10 cellular contexts compared by ENCODE assay signal in the genomic region with DNA sequence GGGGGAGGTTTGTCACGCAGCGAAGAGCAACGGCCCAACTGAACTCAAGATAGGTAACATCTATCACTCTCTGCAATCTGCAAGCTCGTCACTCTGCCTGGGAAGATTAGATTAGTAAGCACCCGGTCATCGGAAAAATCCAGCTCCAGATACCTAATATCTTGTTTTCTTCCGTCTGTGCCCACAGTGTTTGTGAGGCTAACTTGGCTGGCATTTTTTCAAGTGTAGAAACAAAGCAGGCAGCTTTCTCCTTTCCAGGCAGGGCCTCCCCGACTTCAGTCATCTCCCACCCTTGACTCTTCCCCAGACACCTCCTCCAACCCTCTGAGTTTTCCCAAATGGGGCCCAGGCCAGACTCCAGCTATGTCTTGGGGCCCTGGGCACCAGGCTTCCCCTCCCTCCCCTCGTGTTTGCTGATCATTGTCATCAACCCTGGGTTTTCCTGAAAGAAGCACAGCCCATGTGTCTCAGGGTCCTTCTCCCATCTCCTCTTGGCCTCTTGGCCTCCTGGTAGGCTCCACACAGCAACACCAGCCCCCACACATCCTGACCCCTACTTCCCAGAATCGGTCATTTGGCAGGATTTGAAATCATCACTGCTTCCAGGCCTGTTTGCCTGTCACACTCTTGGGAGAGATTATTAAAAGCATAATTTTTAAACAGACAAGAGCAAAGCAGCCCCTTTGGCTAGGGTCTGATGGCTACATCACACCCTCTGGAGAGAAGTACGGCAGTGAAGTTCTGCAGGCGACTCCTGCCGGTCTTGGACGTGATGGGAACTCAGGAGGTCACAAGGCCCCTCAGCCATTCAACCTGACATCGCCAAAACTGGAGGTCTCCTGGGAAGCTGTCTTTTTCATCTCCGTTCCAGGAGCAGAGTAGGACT.
A peak's percentile ranks its signal among the peaks of the same experiment; 100 is the strongest.
DNase-seq lines count a peak whose midpoint lies in the region; ATAC-seq and TF ChIP-seq lines count a peak whose summit lies in the region.
"Had no signal": no experiment of that assay in that cellular context is flagged by ENCODE, and none has a peak within 500 bp of the region (broad histone marks: within the 10 kb centered on the region; RNA-seq: fewer than 3 reads in every experiment).

No MANE protein-coding gene starts in this region.

- CTCF ChIA-PET in activated CD8-positive, alpha-beta memory T cell treated with anti-CD3 and anti-CD28 coated beads, Interleukin-2, amount 10 ng/mL, durations not matched to agents 7 days and 5 days (lab: Charles Lee), result interaction anchor here (0.6 to 10.1 kb wide), 4 partner anchors 13 to 131 kb away, joined by 3 to 117 read pairs (median 3); no protein-coding TSS in a partner anchor

- no peak for TF ChIP-seq POLR2A in spleen (IDR thresholded peaks at IDR 0.05)

- peak overlapping the region; percentile 47 for H3K27ac Mint-ChIP-seq in activated CD8-positive, alpha-beta memory T cell treated with anti-CD3 and anti-CD28 coated beads, Interleukin-2, amount 10 ng/mL, durations not matched to agents 7 days and 5 days
- H3K27ac Mint-ChIP-seq in T-helper 17 cell, result peak overlapping the region; percentile 98

- H3K4me3 ChIP-seq in fibroblast of mammary gland (ENCODE audit: control insufficient read depth, low read depth, low read length) (no peak overlapping the region), spleen (no peak overlapping the region)

- no peak for DNase-seq in activated CD8-positive, alpha-beta memory T cell treated with anti-CD3 and anti-CD28 coated beads, Interleukin-2, amount 10 ng/mL, durations not matched to agents 7 days and 5 days
- DNase-seq in activated CD8-positive, alpha-beta memory T cell treated with anti-CD3 and anti-CD28 coated beads for 24 hours, result no peak
- DNase-seq in T-helper 17 cell (no peak), fibroblast of mammary gland (ENCODE audit: low read depth) (peak; percentile 48), spleen (peak; percentile 41), dedifferentiated amniotic fluid mesenchymal stem cell (ENCODE audit: extremely low spot score) (no peak)
- DNase-seq: foreskin melanocyte, NCI-H2029 had no signal

- WGBS in spleen, 5 donors, result 76 to 90% (median 82%) methylated on average over 15 to 16 of the region's 16 CpGs

- H3K4me1 Mint-ChIP-seq in activated CD8-positive, alpha-beta memory T cell treated with anti-CD3 and anti-CD28 coated beads, Interleukin-2, amount 10 ng/mL, durations not matched to agents 7 days and 5 days, result peaks cover 48% of the 10 kb centered on the region
- H3K4me1 Mint-ChIP-seq in T-helper 17 cell, result peaks cover 48% of the 10 kb centered on the region

- H3K36me3 ChIP-seq in spleen, result no peaks in the 10 kb centered on the region

- H3K4me3 Mint-ChIP-seq in activated CD8-positive, alpha-beta memory T cell treated with anti-CD3 and anti-CD28 coated beads, Interleukin-2, amount 10 ng/mL, durations not matched to agents 7 days and 5 days, result no peak overlapping the region
- peak overlapping the region; percentile 19 for H3K4me3 Mint-ChIP-seq in T-helper 17 cell

- peaks cover 0 to 54% (median 0%) of the 10 kb centered on the region in 7 donors for H3K27me3 ChIP-seq in spleen (replicated peaks in 1 of 7)

- ATAC-seq in activated CD8-positive, alpha-beta memory T cell treated with anti-CD3 and anti-CD28 coated beads, Interleukin-2, amount 10 ng/mL, durations not matched to agents 7 days and 5 days, result no peak
- ATAC-seq in T-helper 17 cell, result no peak
- ATAC-seq in GM19023 (IDR thresholded peaks at IDR 0.05; ENCODE audit: unreplicated experiment), result no peak
- ATAC-seq in HG03159 (IDR thresholded peaks at IDR 0.05; ENCODE audit: unreplicated experiment), result no peak

- H3K27ac ChIP-seq in spleen, result peak overlapping the region in 6 of 8 donors; percentile 32 to 83 (median 76)

- no peaks in the 10 kb centered on the region for H3K27me3 Mint-ChIP-seq in activated CD8-positive, alpha-beta memory T cell treated with anti-CD3 and anti-CD28 coated beads, Interleukin-2, amount 10 ng/mL, durations not matched to agents 7 days and 5 days
- H3K27me3 Mint-ChIP-seq in T-helper 17 cell, result no peaks in the 10 kb centered on the region

- peaks cover 3% of the 10 kb centered on the region for H3K9me3 Mint-ChIP-seq in activated CD8-positive, alpha-beta memory T cell treated with anti-CD3 and anti-CD28 coated beads, Interleukin-2, amount 10 ng/mL, durations not matched to agents 7 days and 5 days (ENCODE audit: low read depth)

- intact Hi-C loops in spleen (cut with DNase I; ENCODE audit: low total_unique reads), result no loop called here

- H3K9me3 ChIP-seq in T-helper 17 cell (ENCODE audit: control insufficient read depth, low read length, poor library complexity, severe bottlenecking), result no peaks in the 10 kb centered on the region
- H3K9me3 ChIP-seq in spleen, result peaks cover 0 to 11% (median 5%) of the 10 kb centered on the region in 8 donors

- peaks cover 7% of the 10 kb centered on the region for H3K36me3 Mint-ChIP-seq in activated CD8-positive, alpha-beta memory T cell treated with anti-CD3 and anti-CD28 coated beads, Interleukin-2, amount 10 ng/mL, durations not matched to agents 7 days and 5 days
- no peaks in the 10 kb centered on the region for H3K36me3 Mint-ChIP-seq in T-helper 17 cell (ENCODE audit: low read depth)

- TF ChIP-seq CTCF in fibroblast of mammary gland (conservative IDR thresholded peaks at IDR 0.05; ENCODE audit: control insufficient read depth, insufficient read depth, low read depth, low read length) (no peak), spleen (IDR thresholded peaks at IDR 0.05 in 8 of 11, conservative IDR thresholded peaks at IDR 0.05 in 3 of 11) (no peak)

- H3K4me1 ChIP-seq in spleen, result peaks cover 22 to 84% (median 63%) of the 10 kb centered on the region in 6 donors

Comparison
In these comparisons a context has a peak if more than half of its experiments do, and no peak if none do; other contexts are left out.
1. DNase-seq: peak in fibroblast of mammary gland (single experiment) and spleen (single experiment); none in activated CD8-positive, alpha-beta memory T cell treated with anti-CD3 and anti-CD28 coated beads, Interleukin-2, amount 10 ng/mL, durations not matched to agents 7 days and 5 days (single experiment), activated CD8-positive, alpha-beta memory T cell treated with anti-CD3 and anti-CD28 coated beads for 24 hours (single experiment), T-helper 17 cell (0 of 3) and dedifferentiated amniotic fluid mesenchymal stem cell (single experiment).